In genomic region chr1:111739222-111739983, GRCh38 we compare ENCODE assay signal across 8 cellular contexts.
DNase-seq lines count a peak whose midpoint lies in the region; ATAC-seq and TF ChIP-seq lines count a peak whose summit lies in the region.

Gene INKA2 (minus strand): TSS chr1:111739395. CDS start chr1:111739242, 153 bp downstream.

- H3K9ac ChIP-seq in HUES6 (ENCODE audit: low read length) = peak within 1 kb of the TSS; percentile 74
- peak within 1 kb of the TSS; percentile 54 for H3K9ac ChIP-seq in OCI-LY1 (ENCODE audit: low read length)
- H3K9ac ChIP-seq in mucosa of stomach (ENCODE audit: low read length) = peak within 1 kb of the TSS; percentile 64

- H3K9me3 ChIP-seq in HUES6 (ENCODE audit: control insufficient read depth, insufficient read depth, low read depth, low read length) = no peaks in the 10 kb centered on the region
- H3K9me3 ChIP-seq in OCI-LY1 (ENCODE audit: low read length) = no peaks in the 10 kb centered on the region
- no peaks in the 10 kb centered on the region for H3K9me3 ChIP-seq in mucosa of stomach (ENCODE audit: control insufficient read depth, low read length)

- H2AFZ ChIP-seq in OCI-LY1 (ENCODE audit: low read length) = no peak within 1 kb of the TSS

- H3K36me3 ChIP-seq in HUES6 (ENCODE audit: control insufficient read depth, insufficient read depth, low read length) (peaks cover 2% of the 10 kb centered on the region; the same call in 1 of the 2 replicates), OCI-LY1 (ENCODE audit: insufficient read depth, low read length) (no peaks in the 10 kb centered on the region), mucosa of stomach (ENCODE audit: control insufficient read depth, insufficient read depth, low read length) (no peaks in the 10 kb centered on the region)

- DNase-seq in DMS153 (lab: John Stamatoyannopoulos, UW) (peak; percentile 85), erythroblast (lab: John Stamatoyannopoulos, UW) (peak; percentile 85 to 88)
- peak; percentile 75 for DNase-seq in activated T-cell treated with anti-CD3 and anti-CD28 coated beads, Interleukin-2, amount 50 U/mL, for 1 hour
- peak; percentile 66 to 77 for DNase-seq in stimulated activated CD8-positive, alpha-beta memory T cell treated with anti-CD3 and anti-CD28 coated beads, Interleukin-7, amount 100 ng/mL, for 48 hours (ENCODE audit: extremely low read depth in 1 of 2, low read depth in 1 of 2)

- H3K27me3 ChIP-seq in HUES6 (ENCODE audit: control insufficient read depth, insufficient read depth, low read length) = peaks cover 32% of the 10 kb centered on the region
- no peaks in the 10 kb centered on the region for H3K27me3 ChIP-seq in OCI-LY1 (ENCODE audit: insufficient read depth, low read length)
- peaks cover 42% of the 10 kb centered on the region for H3K27me3 ChIP-seq in mucosa of stomach (ENCODE audit: control insufficient read depth, insufficient read depth, low read length)

- H3F3A ChIP-seq in OCI-LY1 (ENCODE audit: insufficient read depth, low read length) = no peaks in the 10 kb centered on the region

- H3K27ac ChIP-seq in HUES6 (ENCODE audit: low read depth, low read length) = peak within 1 kb of the TSS; percentile 56; the same call in 1 of the 2 replicates
- H3K27ac ChIP-seq in OCI-LY1 (ENCODE audit: low read depth, low read length, poor library complexity, severe bottlenecking) = no peak within 1 kb of the TSS

- H3K4me3 ChIP-seq in HUES6 (ENCODE audit: low read depth, low read length) (peak within 1 kb of the TSS; percentile 75), OCI-LY1 (ENCODE audit: low read depth, low read length, poor library complexity, severe bottlenecking) (peak within 1 kb of the TSS; percentile 65), mucosa of stomach (ENCODE audit: low read length) (peak within 1 kb of the TSS; percentile 51)

- H4K20me1 ChIP-seq in OCI-LY1 (ENCODE audit: insufficient read depth, low read length) = no peaks in the 10 kb centered on the region

- peaks cover 29% of the 10 kb centered on the region for H3K4me1 ChIP-seq in HUES6 (ENCODE audit: control insufficient read depth, insufficient read depth, low read length)
- peaks cover 29% of the 10 kb centered on the region for H3K4me1 ChIP-seq in OCI-LY1 (ENCODE audit: insufficient read depth, low read length, severe bottlenecking)
- peaks cover 24% of the 10 kb centered on the region for H3K4me1 ChIP-seq in mucosa of stomach (ENCODE audit: control insufficient read depth, insufficient read depth, low read length)

- peak within 1 kb of the TSS; percentile 88 for H3K4me2 ChIP-seq in OCI-LY1 (ENCODE audit: low read length)

- no peaks in the 10 kb centered on the region for H3K79me2 ChIP-seq in OCI-LY1 (ENCODE audit: insufficient read depth, low read length)

- TF ChIP-seq CTCF in OCI-LY1 (IDR thresholded peaks at IDR 0.05; ENCODE audit: low read length) = no peak

- peak; percentile 85 for ATAC-seq in GM21447 (IDR thresholded peaks at IDR 0.05; ENCODE audit: unreplicated experiment)

- no peaks in the 10 kb centered on the region for H3K9me2 ChIP-seq in OCI-LY1 (ENCODE audit: low read depth, low read length)

- TF ChIP-seq POLR2A in erythroblast (IDR thresholded peaks at IDR 0.05; ENCODE audit: low read length) = peak; percentile 63
